In the genomic region with DNA sequence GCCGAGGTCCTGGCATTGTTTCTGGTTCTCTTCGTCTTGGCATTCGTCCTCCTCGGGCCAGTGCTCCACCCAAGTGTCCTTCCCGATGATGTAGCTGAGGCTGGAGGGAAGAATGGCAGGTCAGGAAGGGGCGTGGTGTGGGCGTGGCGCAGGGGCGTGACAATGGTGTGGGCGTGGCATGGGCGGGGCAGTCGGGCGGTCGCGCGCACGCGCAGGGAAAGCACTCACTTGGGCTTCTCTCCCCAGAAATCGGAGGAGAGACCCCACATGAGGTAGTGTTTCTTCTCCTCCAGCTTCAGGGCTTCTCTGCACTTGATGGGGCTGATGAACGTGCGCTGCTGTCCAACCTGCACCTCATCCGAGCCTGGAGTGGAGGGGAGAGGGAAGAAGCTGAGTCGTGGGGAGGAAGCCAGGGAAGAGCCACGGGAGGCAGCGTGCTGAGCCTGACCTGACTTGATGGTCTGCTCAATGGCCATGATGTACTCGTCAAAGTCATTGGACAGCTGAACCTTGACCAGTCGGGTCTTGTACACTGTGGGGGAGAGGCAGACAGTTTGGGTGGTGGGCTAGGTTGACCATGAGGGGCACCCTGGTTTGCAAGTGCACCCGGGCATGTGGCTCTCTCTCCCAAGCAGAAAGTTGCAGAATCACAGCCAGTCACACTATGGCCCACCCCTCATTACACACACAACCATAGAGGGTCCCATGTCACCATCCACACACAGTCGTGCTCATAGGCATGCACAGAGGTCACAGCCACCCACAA, we compare ENCODE assay signal across 9 cellular contexts. TPM values are rescaled to one million over a fixed set of nuclear protein-coding genes. Genes with fewer than 3 reads are reported as not detected.
DNase-seq lines count a peak whose midpoint lies in the region; FAIRE-seq and TF ChIP-seq lines count a peak whose summit lies in the region.
"Had no signal": no experiment of that assay in that cellular context is flagged by ENCODE, and none has a peak within 500 bp of the region (broad histone marks: within the 10 kb centered on the region; RNA-seq: fewer than 3 reads in every experiment).

No MANE protein-coding gene starts in this region.

- peaks cover 52% of the 10 kb centered on the region for H3K4me1 Mint-ChIP-seq in activated CD4-positive, alpha-beta memory T cell treated with anti-CD3 and anti-CD28 coated beads for 36 hours (ENCODE audit: low read depth)
- peaks cover 12% of the 10 kb centered on the region for H3K4me1 Mint-ChIP-seq in osteocyte (ENCODE audit: unreplicated experiment)

- H3K27me3 Mint-ChIP-seq in activated CD4-positive, alpha-beta memory T cell treated with anti-CD3 and anti-CD28 coated beads for 36 hours: peaks cover 3% of the 10 kb centered on the region
- H3K27me3 Mint-ChIP-seq in osteocyte (ENCODE audit: unreplicated experiment): peaks cover 7% of the 10 kb centered on the region

- peak; percentile 23 for TF ChIP-seq POLR2A in GM18951 (IDR thresholded peaks at IDR 0.05; ENCODE audit: extremely low read depth, insufficient read depth, insufficient read length)
- TF ChIP-seq POLR2A in endothelial cell of umbilical vein (IDR thresholded peaks at IDR 0.05; ENCODE audit: low read depth, low read length): no peak

- intact Hi-C loops in activated CD4-positive, alpha-beta memory T cell treated with anti-CD3 and anti-CD28 coated beads for 36 hours (cut with micrococcal nuclease): loop anchor here (1.0 kb wide), 2 partner anchors 8 to 17 kb away; partner anchors contain the start of gene TNFSF14
- intact Hi-C loops in endothelial cell of umbilical vein (cut with micrococcal nuclease): loop anchor here (10.0 kb wide), 1 partner anchor 57 kb away; the partner anchor contains the start of genes GPR108 and TRIP10

- no peaks in the 10 kb centered on the region for H3K9me1 ChIP-seq in endothelial cell of umbilical vein (replicated peaks; ENCODE audit: control insufficient read depth, extremely low read depth, insufficient read depth, low read length)

- FAIRE-seq in endothelial cell of umbilical vein (lab: Jason Lieb, UNC): no peak

- H3K4me1 ChIP-seq in endothelial cell of umbilical vein (ENCODE audit: control insufficient read depth, extremely low read depth, insufficient read depth, low read length): peaks cover 7% of the 10 kb centered on the region

- no peak overlapping the region for H3K4me3 ChIP-seq in endothelial cell of umbilical vein (replicated peaks in 1 of 3; ENCODE audit: insufficient read depth in 1 of 3, low read depth in 1 of 3, low read length in 3 of 3)

- dilution Hi-C loops in endothelial cell of umbilical vein (cut with MboI; ENCODE audit: extremely low pct_ligation_motif_present, low sequenced_read_pairs): no loop called here

- no peaks in the 10 kb centered on the region for H4K20me1 ChIP-seq in endothelial cell of umbilical vein (replicated peaks; ENCODE audit: control insufficient read depth, extremely low read depth, insufficient read depth, low read length)

- H3K9me3 Mint-ChIP-seq in activated CD4-positive, alpha-beta memory T cell treated with anti-CD3 and anti-CD28 coated beads for 36 hours: peaks cover 29% of the 10 kb centered on the region
- H3K9me3 Mint-ChIP-seq in osteocyte (ENCODE audit: unreplicated experiment): no peaks in the 10 kb centered on the region

- no peaks in the 10 kb centered on the region for H3K36me3 ChIP-seq in endothelial cell of umbilical vein (ENCODE audit: control insufficient read depth in 2 of 2, extremely low read depth in 1 of 2, insufficient read depth in 2 of 2, low read length in 2 of 2)

- peak overlapping the region; percentile 31 for H2AFZ ChIP-seq in endothelial cell of umbilical vein (ENCODE audit: low read depth, low read length)

- H3K27me3 ChIP-seq in endothelial cell of umbilical vein (ENCODE audit: control insufficient read depth in 2 of 2, insufficient read depth in 2 of 2, low read length in 2 of 2): no peaks in the 10 kb centered on the region

- CTCF ChIA-PET in activated CD4-positive, alpha-beta memory T cell treated with anti-CD3 and anti-CD28 coated beads for 36 hours (lab: Charles Lee): interaction anchor here (1.0 to 1.1 kb wide), 2 partner anchors 9 to 16 kb away, joined by 3 read pairs; no protein-coding TSS in a partner anchor
- CTCF ChIA-PET in endothelial cell of umbilical vein (lab: Charles Lee): no interaction called here

- no peak for TF ChIP-seq CTCF in endothelial cell of umbilical vein (IDR thresholded peaks at IDR 0.05; ENCODE audit: extremely low read depth in 1 of 2, insufficient read depth in 1 of 2, low read depth in 1 of 2, low read length in 2 of 2)
- TF ChIP-seq CTCF in osteocyte (IDR thresholded peaks at IDR 0.05): no peak

- H3K79me2 ChIP-seq in endothelial cell of umbilical vein (ENCODE audit: control insufficient read depth, insufficient read depth, low read length): no peaks in the 10 kb centered on the region

- peak overlapping the region; percentile 53 for H3K27ac Mint-ChIP-seq in activated CD4-positive, alpha-beta memory T cell treated with anti-CD3 and anti-CD28 coated beads for 36 hours
- no peak overlapping the region for H3K27ac Mint-ChIP-seq in osteocyte (ENCODE audit: unreplicated experiment)

- H3K4me2 ChIP-seq in endothelial cell of umbilical vein (ENCODE audit: insufficient read depth, low read length): no peak overlapping the region

- H3K9ac ChIP-seq in endothelial cell of umbilical vein (replicated peaks; ENCODE audit: extremely low read depth, insufficient read depth, low read length): no peak overlapping the region

- DNase-seq in activated CD4-positive, alpha-beta memory T cell treated with anti-CD3 and anti-CD28 coated beads for 36 hours: peak; percentile 66
- DNase-seq in endothelial cell of umbilical vein (ENCODE audit: low read depth, low spot score) (no peak), osteocyte (ENCODE audit: extremely low spot score, unreplicated experiment) (no peak), foreskin melanocyte (no peak), H4 (ENCODE audit: low spot score) (no peak), NCI-H345 treated with DMSO at 0.1 percent for 48 hours (lab: John Stamatoyannopoulos, UW; ENCODE audit: unreplicated experiment) (no peak)
- peak in 2 of 3 donors; percentile 43 to 86 for DNase-seq in stimulated activated CD4-positive, alpha-beta T cell treated with anti-CD3 and anti-CD28 coated beads, Interleukin-12 subunit alpha, Interleukin-12 subunit beta, amount 100 ng/mL, for 48 hours (ENCODE audit: low read depth in 2 of 3, low spot score in 1 of 3)

- H3K36me3 Mint-ChIP-seq in activated CD4-positive, alpha-beta memory T cell treated with anti-CD3 and anti-CD28 coated beads for 36 hours: peaks cover 9% of the 10 kb centered on the region
- H3K36me3 Mint-ChIP-seq in osteocyte (ENCODE audit: unreplicated experiment): no peaks in the 10 kb centered on the region

- POLR2A ChIA-PET in activated CD4-positive, alpha-beta memory T cell treated with anti-CD3 and anti-CD28 coated beads for 36 hours (lab: Charles Lee): interaction anchor here (1.1 to 1.4 kb wide), 2 partner anchors 9 to 135 kb away, joined by 3 to 4 read pairs; no protein-coding TSS in a partner anchor
- POLR2A ChIA-PET in endothelial cell of umbilical vein (lab: Charles Lee): no interaction called here

- H3K4me3 Mint-ChIP-seq in activated CD4-positive, alpha-beta memory T cell treated with anti-CD3 and anti-CD28 coated beads for 36 hours: peak overlapping the region; percentile 35
- no peak overlapping the region for H3K4me3 Mint-ChIP-seq in osteocyte (ENCODE audit: unreplicated experiment)

- H3K9me3 ChIP-seq in endothelial cell of umbilical vein (replicated peaks; ENCODE audit: control insufficient read depth, insufficient read depth, low read length): no peaks in the 10 kb centered on the region

- in situ Hi-C loops in GM18951 (cut with MboI; ENCODE audit: low sequenced_read_pairs, unreplicated experiment): no loop called here

- H3K27ac ChIP-seq in endothelial cell of umbilical vein (ENCODE audit: insufficient read depth, low read depth, low read length): no peak overlapping the region

- no TSS peak for BruUV-seq in endothelial cell of umbilical vein (replicated peaks; lab: Mats Ljungman, UMichigan)

RNA-seq across cellular contexts. Expression of gene TNFSF14, which starts 8.1 kb away (rescaled TPM):
- 10 to 100 TPM; 36.5 to 38.6 TPM for total RNA-seq in activated CD4-positive, alpha-beta memory T cell treated with anti-CD3 and anti-CD28 coated beads for 36 hours
- total RNA-seq in endothelial cell of umbilical vein (not detected in 2 replicates), osteocyte (not detected in 2 replicates)
- not detected in 2 replicates for polyA plus RNA-seq in endothelial cell of umbilical vein
- polyA plus RNA-seq in endothelial cell of umbilical vein (2011; cell fraction: cytosol; rRNA removed): not detected in 2 replicates
- not detected in 2 replicates for polyA plus RNA-seq in endothelial cell of umbilical vein (2011; cell fraction: nucleus; rRNA removed)
- polyA plus RNA-seq in endothelial cell of umbilical vein (2012): not detected in 2 replicates
- polyA minus RNA-seq in endothelial cell of umbilical vein: not detected in 2 replicates
- polyA minus RNA-seq in endothelial cell of umbilical vein (2011; cell fraction: cytosol; rRNA and poly(A)+ RNA removed): not detected
- not detected in 2 replicates for polyA minus RNA-seq in endothelial cell of umbilical vein (2011; cell fraction: nucleus; rRNA and poly(A)+ RNA removed)
- 0.04 TPM in 1 of 2 replicates, not detected in the other for total RNA-seq in H4 (2014; rRNA removed; shearing (Covaris generic))
- total RNA-seq: LHCN-M2 had no signal

RNA-seq across cellular contexts. Expression of gene C3, which starts 42.3 kb away (rescaled TPM):
- 1 to 10 TPM; 1.2 to 2.4 TPM for total RNA-seq in activated CD4-positive, alpha-beta memory T cell treated with anti-CD3 and anti-CD28 coated beads for 36 hours
- not detected in 2 replicates for total RNA-seq in endothelial cell of umbilical vein
- 0.08 and 0.23 TPM in 2 replicates for polyA plus RNA-seq in endothelial cell of umbilical vein
- 0.34 TPM in 1 of 2 replicates, not detected in the other for polyA plus RNA-seq in endothelial cell of umbilical vein (2011; cell fraction: cytosol; rRNA removed)
- 0.26 and 0.50 TPM in 2 replicates for polyA plus RNA-seq in endothelial cell of umbilical vein (2011; cell fraction: nucleus; rRNA removed)
- 0.61 and 1.5 TPM in 2 replicates for polyA plus RNA-seq in endothelial cell of umbilical vein (2012)
- 1.3 and 8.9 TPM in 2 replicates for polyA minus RNA-seq in endothelial cell of umbilical vein
- polyA minus RNA-seq in endothelial cell of umbilical vein (2011; cell fraction: cytosol; rRNA and poly(A)+ RNA removed): 159 TPM
- 10.0 and 10.7 TPM in 2 replicates for polyA minus RNA-seq in endothelial cell of umbilical vein (2011; cell fraction: nucleus; rRNA and poly(A)+ RNA removed)
- 0.56 TPM in 1 of 2 replicates, not detected in the other for total RNA-seq in osteocyte
- total RNA-seq in H4 (2014; rRNA removed; shearing (Covaris generic)): 4.7 and 9.1 TPM in 2 replicates

RNA-seq across cellular contexts. Expression of gene GPR108, which starts 59.3 kb away (rescaled TPM):
- total RNA-seq in activated CD4-positive, alpha-beta memory T cell treated with anti-CD3 and anti-CD28 coated beads for 36 hours: 10 to 100 TPM; 72.1 to 75.4 TPM
- total RNA-seq in endothelial cell of umbilical vein (52.6 and 68.5 TPM in 2 replicates), osteocyte (45.4 and 51.5 TPM in 2 replicates)
- polyA plus RNA-seq in endothelial cell of umbilical vein: 76.0 and 80.2 TPM in 2 replicates
- polyA plus RNA-seq in endothelial cell of umbilical vein (2011; cell fraction: cytosol; rRNA removed): 50.5 and 54.3 TPM in 2 replicates
- polyA plus RNA-seq in endothelial cell of umbilical vein (2011; cell fraction: nucleus; rRNA removed): 127 and 161 TPM in 2 replicates
- polyA plus RNA-seq in endothelial cell of umbilical vein (2012): 46.1 and 52.6 TPM in 2 replicates
- polyA minus RNA-seq in endothelial cell of umbilical vein: 64.8 and 67.1 TPM in 2 replicates
- polyA minus RNA-seq in endothelial cell of umbilical vein (2011; cell fraction: cytosol; rRNA and poly(A)+ RNA removed): 35.6 TPM
- 23.1 and 35.2 TPM in 2 replicates for polyA minus RNA-seq in endothelial cell of umbilical vein (2011; cell fraction: nucleus; rRNA and poly(A)+ RNA removed)
- 65.4 and 81.8 TPM in 2 replicates for total RNA-seq in H4 (2014; rRNA removed; shearing (Covaris generic))

Comparison
In these comparisons a context has a peak if more than half of its experiments do, and no peak if none do; other contexts are left out.
1. DNase-seq: peak in activated CD4-positive, alpha-beta memory T cell treated with anti-CD3 and anti-CD28 coated beads for 36 hours (single experiment) and stimulated activated CD4-positive, alpha-beta T cell treated with anti-CD3 and anti-CD28 coated beads, Interleukin-12 subunit alpha, Interleukin-12 subunit beta, amount 100 ng/mL, for 48 hours (2 of 3); none in endothelial cell of umbilical vein (single experiment), osteocyte (single experiment), foreskin melanocyte (single experiment), H4 (single experiment) and NCI-H345 treated with DMSO at 0.1 percent for 48 hours (single experiment).
2. RNA of gene TNFSF14, which starts 8.1 kb away (total RNA-seq): 36.5 to 38.6 TPM in activated CD4-positive, alpha-beta memory T cell treated with anti-CD3 and anti-CD28 coated beads for 36 hours; 0.04 TPM in H4, not detected in endothelial cell of umbilical vein and not detected in osteocyte; every median in the first group is over 10 times any median in the second.